33 cellular contexts compared by ENCODE assay signal in the genomic region with DNA sequence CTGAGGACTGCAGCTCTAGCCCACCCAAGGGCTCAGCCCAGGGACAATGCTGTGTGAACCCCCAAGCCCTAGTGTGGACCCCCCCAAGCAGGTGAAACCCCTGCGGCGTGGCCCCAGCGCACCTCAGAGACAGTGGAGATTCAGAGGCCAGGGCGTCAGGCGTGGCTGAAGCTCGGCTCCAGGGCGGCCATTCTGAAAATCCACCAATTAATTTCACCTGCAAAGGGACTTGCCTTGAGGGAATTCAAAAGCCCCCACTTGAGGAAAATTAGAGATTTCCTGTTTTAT.
"Had no signal": no experiment of that assay in that cellular context is flagged by ENCODE, and none has a peak within 500 bp of the region (broad histone marks: within the 10 kb centered on the region; RNA-seq: fewer than 3 reads in every experiment).

No MANE protein-coding gene starts in this region.

- H3K27me3 ChIP-seq: adrenal gland, ascending aorta, body of pancreas, brain microvascular endothelial cell, breast epithelium, cardiac muscle cell had no signal

- H3K36me3 ChIP-seq: adrenal gland, ascending aorta, brain microvascular endothelial cell, breast epithelium, cardiac muscle cell had no signal

- DNase-seq: activated effector memory CD4-positive, alpha-beta T cell treated with anti-CD3 and anti-CD28 coated beads, Interleukin-2, amount 50 U/mL, for 16 hours; activated effector memory CD4-positive, alpha-beta T cell treated with Interleukin-2 at 50 U/mL for 16 hours; activated gamma-delta T cell; activated gamma-delta T cell treated with Interleukin-2 at 50 U/mL for 16 hours; activated naive CD4-positive, alpha-beta T cell; activated naive CD4-positive, alpha-beta T cell treated with anti-CD3 and anti-CD28 coated beads for 36 hours; activated naive CD4-positive, alpha-beta T cell treated with anti-CD3 and anti-CD28 coated beads, Interleukin-2, amount 10 ng/mL, durations not matched to agents 7 days and 5 days; activated naive CD4-positive, alpha-beta T cell treated with anti-CD3 and anti-CD28 coated beads, Interleukin-2, amount 50 U/mL, for 16 hours; activated naive CD4-positive, alpha-beta T cell treated with Interleukin-2 at 50 U/mL for 16 hours; activated naive CD8-positive, alpha-beta T cell treated with anti-CD3 and anti-CD28 coated beads for 36 hours; activated naive CD8-positive, alpha-beta T cell treated with anti-CD3 and anti-CD28 coated beads, Interleukin-2, amount 10 ng/mL, durations not matched to agents 7 days and 5 days; activated naive CD8-positive, alpha-beta T cell treated with anti-CD3 and anti-CD28 coated beads, Interleukin-2, amount 50 U/mL, for 24 hours; activated T-cell treated with anti-CD3 and anti-CD28 coated beads, Interleukin-2, amount 50 U/mL, for 24 hours; activated T-cell treated with anti-CD3 and anti-CD28 coated beads, Interleukin-2, amount 50 U/mL, for 4 hours; activated T-cell treated with anti-CD3 and anti-CD28 coated beads, Interleukin-2, amount 50 U/mL, for 48 hours; activated T-cell treated with anti-CD3 and anti-CD28 coated beads, Interleukin-2, amount 50 U/mL, for 72 hours; adrenal gland; amniotic stem cell; amygdala; anterior cingulate cortex; aorta; body of pancreas; brain microvascular endothelial cell; caudate nucleus; central memory CD4-positive, alpha-beta T cell; cerebellar nuclear complex had no signal

- H3K9me3 ChIP-seq: adrenal gland, ascending aorta, body of pancreas, breast epithelium had no signal

- FAIRE-seq: astrocyte, bronchial epithelial cell had no signal

- H3K4me1 ChIP-seq: adrenal gland, ascending aorta, body of pancreas, breast epithelium had no signal

- H3K27ac ChIP-seq: adrenal gland, ascending aorta, body of pancreas, brain microvascular endothelial cell, breast epithelium, cardiac muscle cell had no signal

- ATAC-seq: activated naive CD4-positive, alpha-beta T cell treated with anti-CD3 and anti-CD28 coated beads, Interleukin-2, amount 50 U/mL, for 72 hours; activated naive CD8-positive, alpha-beta T cell treated with anti-CD3 and anti-CD28 coated beads, Interleukin-2, amount 50 U/mL, for 24 hours; activated T-cell treated with anti-CD3 and anti-CD28 coated beads, Interleukin-2, amount 50 U/mL, for 4 hours; activated T-cell treated with anti-CD3 and anti-CD28 coated beads, Interleukin-2, amount 50 U/mL, for 72 hours; activated T-helper 17 cell treated with anti-CD3 and anti-CD28 coated beads, Interleukin-2, amount 50 U/mL, for 72 hours; body of pancreas had no signal

- H3K4me3 ChIP-seq: adrenal gland, ascending aorta, body of pancreas, breast epithelium, cardiac muscle cell had no signal
